Comparison of ENCODE assay signal across 8 cellular contexts in genomic region chr4:2763511-2763967, GRCh38. TPM values are rescaled to one million over a fixed set of nuclear protein-coding genes. Genes with fewer than 3 reads are reported as not detected.
DNase-seq lines count a peak whose midpoint lies in the region; ATAC-seq and TF ChIP-seq lines count a peak whose summit lies in the region.

No MANE protein-coding gene starts in this region.

- no peaks in the 10 kb centered on the region for H3K36me3 Mint-ChIP-seq in T-cell

- H3K9me3 ChIP-seq in sigmoid colon = no peaks in the 10 kb centered on the region

- H3K27me3 Mint-ChIP-seq in T-cell = no peaks in the 10 kb centered on the region

- peaks cover 0 to 6% (median 4%) of the 10 kb centered on the region in 3 donors for H3K4me1 Mint-ChIP-seq in T-cell

- H3K36me3 ChIP-seq in sigmoid colon = no peaks in the 10 kb centered on the region

- POLR2A ChIA-PET in T-cell (lab: Charles Lee) = no interaction called here

- peaks cover 0 to 13% (median 8%) of the 10 kb centered on the region in 4 donors for H3K4me1 ChIP-seq in sigmoid colon

- peak; percentile 14 for DNase-seq in D341Med (ENCODE audit: low spot score)
- DNase-seq in T-cell = no peak
- DNase-seq in Right ventricle myocardium superior = peak; percentile 65
- peak; percentile 69 for DNase-seq in sigmoid colon
- no peak for DNase-seq in cerebellar nuclear complex (lab: John Stamatoyannopoulos, UW)
- DNase-seq in midbrain (lab: John Stamatoyannopoulos, UW) = no peak
- no peak for DNase-seq in stimulated activated CD8-positive, alpha-beta memory T cell treated with anti-CD3 and anti-CD28 coated beads, Interleukin-4, amount 100 ng/mL, for 48 hours

- no peak for ATAC-seq in T-cell (replicated peaks in 1 of 4)
- ATAC-seq in Right ventricle myocardium superior (ENCODE audit: poor library complexity) = peak; percentile 38
- no peak for ATAC-seq in GM21528 (IDR thresholded peaks at IDR 0.05; ENCODE audit: low FRiP score, unreplicated experiment)

- H3K9me3 Mint-ChIP-seq in T-cell = no peaks in the 10 kb centered on the region

- no peak for TF ChIP-seq CTCF in sigmoid colon (IDR thresholded peaks at IDR 0.05)

- no peak for TF ChIP-seq EP300 in sigmoid colon (IDR thresholded peaks at IDR 0.05)

- CTCF ChIA-PET in T-cell (lab: Charles Lee) = interaction anchor here (0.5 to 1.4 kb wide), 5 partner anchors 85 to 305 kb away, joined by 3 to 5 read pairs (median 4); no protein-coding TSS in a partner anchor

- H3K4me3 Mint-ChIP-seq in T-cell = peak overlapping the region; percentile 51 to 62 (median 58)

- H3K27me3 ChIP-seq in sigmoid colon = peaks cover 0 to 4% (median 0%) of the 10 kb centered on the region in 3 donors

- H3K27ac Mint-ChIP-seq in T-cell = no peak overlapping the region

- intact Hi-C loops in Right ventricle myocardium superior (cut with DNase I) (loop anchor here (10.0 kb wide), 2 partner anchors 81 to 171 kb away; partner anchors contain the start of gene ADD1), sigmoid colon (cut with DNase I) (no loop called here)

- H3K27ac ChIP-seq in sigmoid colon = peak overlapping the region; percentile 60 to 76 (median 70)

- peak overlapping the region; percentile 38 to 58 (median 54) for H3K4me3 ChIP-seq in sigmoid colon

- TF ChIP-seq POLR2A in sigmoid colon (IDR thresholded peaks at IDR 0.05) = no peak

- WGBS in sigmoid colon, 2 donors = 64 to 75% methylated on average over 23 of the region's 23 CpGs

RNA-seq across cellular contexts. Expression of gene TNIP2, which starts 7.4 kb away (rescaled TPM):
- 10 to 100 TPM; 39.5 to 65.3 (median 59.1) TPM for total RNA-seq in T-cell
- total RNA-seq in Right ventricle myocardium superior = 25.9 TPM
- total RNA-seq in sigmoid colon = 10 to 100 TPM; 56.3 to 68.8 (median 66.9) TPM
- 10 to 100 TPM; 51.7 to 65.0 (median 51.8) TPM for polyA plus RNA-seq in sigmoid colon

RNA-seq across cellular contexts. Expression of gene SH3BP2, which starts 29.3 kb away (rescaled TPM):
- total RNA-seq in T-cell (10 to 100 TPM; 44.0 to 68.2 (median 49.7) TPM), Right ventricle myocardium superior (24.9 TPM), sigmoid colon (10 to 100 TPM; 18.4 to 49.3 (median 24.2) TPM)
- polyA plus RNA-seq in sigmoid colon = 10 to 100 TPM; 18.6 to 82.4 (median 35.6) TPM

Comparison
In these comparisons a context has a peak if more than half of its experiments do, and no peak if none do; other contexts are left out.
1. DNase-seq: peak in D341Med (single experiment), Right ventricle myocardium superior (single experiment) and sigmoid colon (single experiment); none in T-cell (0 of 34), cerebellar nuclear complex (0 of 2), midbrain (single experiment) and stimulated activated CD8-positive, alpha-beta memory T cell treated with anti-CD3 and anti-CD28 coated beads, Interleukin-4, amount 100 ng/mL, for 48 hours (single experiment).